ENCODE assay signal across 1 cellular context in the genomic region with DNA sequence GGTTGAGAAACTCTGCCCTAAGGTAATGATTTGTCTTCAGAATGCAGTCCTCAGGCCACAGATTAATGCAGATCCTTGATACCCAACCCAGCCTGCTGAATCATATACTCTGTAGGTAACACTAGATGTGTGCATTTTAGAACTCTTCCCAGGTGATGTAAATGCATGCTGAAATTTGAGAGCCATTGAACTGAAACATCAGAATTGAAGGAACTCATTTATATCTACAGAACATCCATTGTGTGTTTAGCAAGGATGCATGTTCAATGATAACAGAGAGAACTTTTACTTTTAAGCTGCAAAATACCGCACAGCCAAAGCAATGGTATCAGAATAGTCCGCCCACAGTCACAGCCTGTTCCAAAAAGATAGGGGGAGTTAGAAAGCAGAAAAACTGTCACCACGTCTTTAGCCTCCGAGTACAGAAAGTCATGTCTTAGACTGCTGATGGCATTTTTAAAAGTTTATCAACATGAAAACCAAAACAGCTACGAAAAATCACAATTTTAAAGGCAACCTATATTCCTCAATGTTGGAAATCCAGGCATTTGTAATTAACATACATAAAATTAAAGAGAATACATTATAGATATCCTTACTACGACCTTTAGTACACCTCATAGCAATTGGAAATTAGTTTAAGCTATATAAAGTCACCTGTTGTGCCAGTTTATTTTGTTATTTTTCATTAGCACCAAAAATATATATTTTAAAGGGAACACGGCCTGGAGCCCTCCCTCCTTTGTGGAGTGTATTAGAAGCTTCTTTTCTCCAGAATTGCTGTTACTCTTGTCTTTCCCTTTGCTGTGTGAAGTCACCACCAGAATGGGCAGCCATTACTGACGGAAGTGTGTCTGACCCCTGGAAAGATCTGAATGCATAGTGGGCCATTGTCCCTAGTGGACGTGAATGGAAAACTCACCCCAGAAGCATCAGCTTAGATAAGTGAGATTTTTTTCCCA.
A peak's percentile ranks its signal among the peaks of the same experiment; 100 is the strongest.
TF ChIP-seq lines count a peak whose summit lies in the region.

No MANE protein-coding gene starts in this region.

TF ChIP-seq in K562, 482 proteins besides CTCF, POLR2A, EP300 and RAD21 (continued from another document):
- TF ChIP-seq, protein P1, sequence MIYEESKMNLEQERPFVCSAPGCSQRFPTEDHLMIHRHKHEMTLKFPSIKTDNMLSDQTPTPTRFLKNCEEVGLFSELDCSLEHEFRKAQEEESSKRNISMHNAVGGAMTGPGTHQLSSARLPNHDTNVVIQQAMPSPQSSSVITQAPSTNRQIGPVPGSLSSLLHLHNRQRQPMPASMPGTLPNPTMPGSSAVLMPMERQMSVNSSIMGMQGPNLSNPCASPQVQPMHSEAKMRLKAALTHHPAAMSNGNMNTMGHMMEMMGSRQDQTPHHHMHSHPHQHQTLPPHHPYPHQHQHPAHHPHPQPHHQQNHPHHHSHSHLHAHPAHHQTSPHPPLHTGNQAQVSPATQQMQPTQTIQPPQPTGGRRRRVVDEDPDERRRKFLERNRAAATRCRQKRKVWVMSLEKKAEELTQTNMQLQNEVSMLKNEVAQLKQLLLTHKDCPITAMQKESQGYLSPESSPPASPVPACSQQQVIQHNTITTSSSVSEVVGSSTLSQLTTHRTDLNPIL (CRISPR knock-in tag; IDR thresholded peaks at IDR 0.05), result peak; percentile 40; the same call in 1 of the 2 replicates
- TF ChIP-seq ZNF143 (CRISPR knock-in tag; IDR thresholded peaks at IDR 0.05), result no peak
- TF ChIP-seq HCFC1 (IDR thresholded peaks at IDR 0.05; ENCODE audit: low read depth, low read length), result 0 out of 2 replicates have a peak, but pooled peaks have one; percentile 36
- TF ChIP-seq CREBBP (IDR thresholded peaks at IDR 0.05; ENCODE audit: low read depth, low read length), result no peak
- TF ChIP-seq PHF21A (IDR thresholded peaks at IDR 0.05; ENCODE audit: borderline replicate concordance, low read depth), result no peak
- TF ChIP-seq CC2D1A (IDR thresholded peaks at IDR 0.05), result peak; percentile 97
- no peak for TF ChIP-seq POLR2AphosphoS2 (IDR thresholded peaks at IDR 0.05; ENCODE audit: low read length)
- TF ChIP-seq CHD2 (IDR thresholded peaks at IDR 0.05; ENCODE audit: low read depth, low read length), result peak; percentile 16; the same call in 1 of the 2 replicates
- TF ChIP-seq ZNF778 (CRISPR knock-in tag; IDR thresholded peaks at IDR 0.05), result no peak
- peak; percentile 44 for TF ChIP-seq MECOM (CRISPR knock-in tag; IDR thresholded peaks at IDR 0.05)
- peak; percentile 79 to 82 for TF ChIP-seq NCOA2 (IDR thresholded peaks at IDR 0.05; ENCODE audit: partially characterized antibody in 2 of 2)
- TF ChIP-seq, protein P2, sequence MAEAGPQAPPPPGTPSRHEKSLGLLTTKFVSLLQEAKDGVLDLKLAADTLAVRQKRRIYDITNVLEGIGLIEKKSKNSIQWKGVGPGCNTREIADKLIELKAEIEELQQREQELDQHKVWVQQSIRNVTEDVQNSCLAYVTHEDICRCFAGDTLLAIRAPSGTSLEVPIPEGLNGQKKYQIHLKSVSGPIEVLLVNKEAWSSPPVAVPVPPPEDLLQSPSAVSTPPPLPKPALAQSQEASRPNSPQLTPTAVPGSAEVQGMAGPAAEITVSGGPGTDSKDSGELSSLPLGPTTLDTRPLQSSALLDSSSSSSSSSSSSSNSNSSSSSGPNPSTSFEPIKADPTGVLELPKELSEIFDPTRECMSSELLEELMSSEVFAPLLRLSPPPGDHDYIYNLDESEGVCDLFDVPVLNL (CRISPR knock-in tag; IDR thresholded peaks at IDR 0.05; ENCODE audit: low read depth), result no peak
- TF ChIP-seq FIP1L1 (IDR thresholded peaks at IDR 0.05; ENCODE audit: low read depth, low read length, poor library complexity, severe bottlenecking), result no peak
- TF ChIP-seq, protein P3, sequence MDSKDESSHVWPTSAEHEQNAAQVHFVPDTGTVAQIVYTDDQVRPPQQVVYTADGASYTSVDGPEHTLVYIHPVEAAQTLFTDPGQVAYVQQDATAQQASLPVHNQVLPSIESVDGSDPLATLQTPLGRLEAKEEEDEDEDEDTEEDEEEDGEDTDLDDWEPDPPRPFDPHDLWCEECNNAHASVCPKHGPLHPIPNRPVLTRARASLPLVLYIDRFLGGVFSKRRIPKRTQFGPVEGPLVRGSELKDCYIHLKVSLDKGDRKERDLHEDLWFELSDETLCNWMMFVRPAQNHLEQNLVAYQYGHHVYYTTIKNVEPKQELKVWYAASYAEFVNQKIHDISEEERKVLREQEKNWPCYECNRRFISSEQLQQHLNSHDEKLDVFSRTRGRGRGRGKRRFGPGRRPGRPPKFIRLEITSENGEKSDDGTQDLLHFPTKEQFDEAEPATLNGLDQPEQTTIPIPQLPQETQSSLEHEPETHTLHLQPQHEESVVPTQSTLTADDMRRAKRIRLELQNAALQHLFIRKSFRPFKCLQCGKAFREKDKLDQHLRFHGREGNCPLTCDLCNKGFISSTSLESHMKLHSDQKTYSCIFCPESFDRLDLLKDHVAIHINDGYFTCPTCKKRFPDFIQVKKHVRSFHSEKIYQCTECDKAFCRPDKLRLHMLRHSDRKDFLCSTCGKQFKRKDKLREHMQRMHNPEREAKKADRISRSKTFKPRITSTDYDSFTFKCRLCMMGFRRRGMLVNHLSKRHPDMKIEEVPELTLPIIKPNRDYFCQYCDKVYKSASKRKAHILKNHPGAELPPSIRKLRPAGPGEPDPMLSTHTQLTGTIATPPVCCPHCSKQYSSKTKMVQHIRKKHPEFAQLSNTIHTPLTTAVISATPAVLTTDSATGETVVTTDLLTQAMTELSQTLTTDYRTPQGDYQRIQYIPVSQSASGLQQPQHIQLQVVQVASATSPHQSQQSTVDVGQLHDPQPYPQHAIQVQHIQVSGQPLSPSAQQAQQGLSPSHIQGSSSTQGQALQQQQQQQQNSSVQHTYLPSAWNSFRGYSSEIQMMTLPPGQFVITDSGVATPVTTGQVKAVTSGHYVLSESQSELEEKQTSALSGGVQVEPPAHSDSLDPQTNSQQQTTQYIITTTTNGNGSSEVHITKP (IDR thresholded peaks at IDR 0.05; ENCODE audit: partially characterized antibody), result peak; percentile 99
- no peak for TF ChIP-seq PHB (CRISPR knock-in tag; IDR thresholded peaks at IDR 0.05)
- TF ChIP-seq ELF1 (tag; IDR thresholded peaks at IDR 0.05), result no peak
- no peak for TF ChIP-seq KDM4B (IDR thresholded peaks at IDR 0.05; ENCODE audit: borderline replicate concordance in 2 of 2, low read depth in 1 of 2)
- TF ChIP-seq POLR3G (IDR thresholded peaks at IDR 0.05; ENCODE audit: extremely low read depth, insufficient read length, insufficient replicate concordance), result no peak
- no peak for TF ChIP-seq ZNF830 (CRISPR knock-in tag; IDR thresholded peaks at IDR 0.05)
- no peak; the same call in 1 of the 2 replicates for TF ChIP-seq ILF3 (IDR thresholded peaks at IDR 0.05; ENCODE audit: borderline replicate concordance)
- TF ChIP-seq HNRNPLL (IDR thresholded peaks at IDR 0.05; ENCODE audit: low read depth, low read length, poor library complexity, severe bottlenecking), result no peak
- TF ChIP-seq HNRNPL (IDR thresholded peaks at IDR 0.05; ENCODE audit: low read depth, low read length), result no peak
- TF ChIP-seq, protein P4, sequence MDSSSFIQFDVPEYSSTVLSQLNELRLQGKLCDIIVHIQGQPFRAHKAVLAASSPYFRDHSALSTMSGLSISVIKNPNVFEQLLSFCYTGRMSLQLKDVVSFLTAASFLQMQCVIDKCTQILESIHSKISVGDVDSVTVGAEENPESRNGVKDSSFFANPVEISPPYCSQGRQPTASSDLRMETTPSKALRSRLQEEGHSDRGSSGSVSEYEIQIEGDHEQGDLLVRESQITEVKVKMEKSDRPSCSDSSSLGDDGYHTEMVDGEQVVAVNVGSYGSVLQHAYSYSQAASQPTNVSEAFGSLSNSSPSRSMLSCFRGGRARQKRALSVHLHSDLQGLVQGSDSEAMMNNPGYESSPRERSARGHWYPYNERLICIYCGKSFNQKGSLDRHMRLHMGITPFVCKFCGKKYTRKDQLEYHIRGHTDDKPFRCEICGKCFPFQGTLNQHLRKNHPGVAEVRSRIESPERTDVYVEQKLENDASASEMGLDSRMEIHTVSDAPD (CRISPR knock-in tag; IDR thresholded peaks at IDR 0.05), result no peak
- no peak; the same call in none of the 2 replicates for TF ChIP-seq SP1 (CRISPR knock-in tag; IDR thresholded peaks at IDR 0.05)
- no peak for TF ChIP-seq ZBTB8A (IDR thresholded peaks at IDR 0.05; ENCODE audit: partially characterized antibody)
- TF ChIP-seq NEUROD1 (IDR thresholded peaks at IDR 0.05; ENCODE audit: borderline replicate concordance, low read depth, low read length, partially characterized antibody), result peak; percentile 84
- peak; percentile 96 for TF ChIP-seq FOXM1 (IDR thresholded peaks at IDR 0.05; ENCODE audit: low read depth)
- TF ChIP-seq FOXM1 (CRISPR knock-in tag; IDR thresholded peaks at IDR 0.05; ENCODE audit: low read depth), result no peak
- TF ChIP-seq RFX7 (CRISPR knock-in tag; IDR thresholded peaks at IDR 0.05), result no peak
